In genomic region chr17:78494189-78494960, GRCh38 we compare ENCODE assay signal across 23 cellular contexts.
"Had no signal": no experiment of that assay in that cellular context is flagged by ENCODE, and none has a peak within 500 bp of the region (broad histone marks: within the 10 kb centered on the region; RNA-seq: fewer than 3 reads in every experiment).

No MANE protein-coding gene starts in this region.

- H3K27ac ChIP-seq: Peyer's patch, VCaP had no signal

- ATAC-seq: activated naive CD4-positive, alpha-beta T cell treated with anti-CD3 and anti-CD28 coated beads, Interleukin-2, amount 50 U/mL, for 72 hours; activated naive CD8-positive, alpha-beta T cell treated with anti-CD3 and anti-CD28 coated beads, Interleukin-2, amount 50 U/mL, for 24 hours; activated T-cell treated with anti-CD3 and anti-CD28 coated beads, Interleukin-2, amount 50 U/mL, for 4 hours; T-helper 17 cell had no signal

- H3K4me3 ChIP-seq: MG63, Peyer's patch had no signal

- DNase-seq: activated CD4-positive, alpha-beta memory T cell treated with anti-CD3 and anti-CD28 coated beads for 36 hours; activated CD4-positive, alpha-beta T cell treated with anti-CD3 and anti-CD28 coated beads, Interleukin-2, amount 10 ng/mL, durations not matched to agents 7 days and 5 days; activated CD4-positive, CD25-positive, alpha-beta regulatory T cell; activated CD8-positive, alpha-beta memory T cell treated with anti-CD3 and anti-CD28 coated beads for 24 hours; activated effector memory CD4-positive, alpha-beta T cell treated with anti-CD3 and anti-CD28 coated beads, Interleukin-2, amount 50 U/mL, for 16 hours; activated naive CD4-positive, alpha-beta T cell treated with Interleukin-2 at 50 U/mL for 16 hours; activated naive CD8-positive, alpha-beta T cell treated with anti-CD3 and anti-CD28 coated beads, Interleukin-2, amount 50 U/mL, for 24 hours; activated T-cell treated with anti-CD3 and anti-CD28 coated beads, Interleukin-2, amount 50 U/mL, for 4 hours; amniotic stem cell; MG63; MV-4-11; NCI-H1092 treated with DMSO at 0.1 percent for 48 hours; NCI-H1417 treated with DMSO at 0.1 percent for 48 hours; NCI-H1694; NCI-H2029; NCI-H510A treated with DMSO at 0.1 percent for 48 hours; SHP77 treated with DMSO at 0.1 percent for 48 hours; T-helper 17 cell; T1000 had no signal

- H3K4me1 ChIP-seq: Peyer's patch had no signal

- H3K9me3 Mint-ChIP-seq: activated CD4-positive, alpha-beta memory T cell treated with anti-CD3 and anti-CD28 coated beads for 36 hours; activated CD4-positive, alpha-beta T cell treated with anti-CD3 and anti-CD28 coated beads, Interleukin-2, amount 10 ng/mL, durations not matched to agents 7 days and 5 days; activated naive CD4-positive, alpha-beta T cell treated with anti-CD3 and anti-CD28 coated beads, Interleukin-2, amount 50 U/mL, for 72 hours; activated naive CD8-positive, alpha-beta T cell treated with anti-CD3 and anti-CD28 coated beads, Interleukin-2, amount 50 U/mL, for 24 hours; activated T-cell treated with anti-CD3 and anti-CD28 coated beads, Interleukin-2, amount 50 U/mL, for 4 hours; brain had no signal

- H3K9me3 ChIP-seq: MG63, Peyer's patch had no signal

- H3K36me3 ChIP-seq: MG63, Peyer's patch had no signal

- H3K4me1 Mint-ChIP-seq: activated CD4-positive, alpha-beta T cell treated with anti-CD3 and anti-CD28 coated beads, Interleukin-2, amount 10 ng/mL, durations not matched to agents 7 days and 5 days; activated naive CD8-positive, alpha-beta T cell treated with anti-CD3 and anti-CD28 coated beads, Interleukin-2, amount 50 U/mL, for 24 hours; T-helper 17 cell had no signal

- H3K4me3 Mint-ChIP-seq: activated CD4-positive, alpha-beta memory T cell treated with anti-CD3 and anti-CD28 coated beads for 36 hours; activated CD4-positive, alpha-beta T cell treated with anti-CD3 and anti-CD28 coated beads, Interleukin-2, amount 10 ng/mL, durations not matched to agents 7 days and 5 days; activated naive CD8-positive, alpha-beta T cell treated with anti-CD3 and anti-CD28 coated beads, Interleukin-2, amount 50 U/mL, for 24 hours; activated T-cell treated with anti-CD3 and anti-CD28 coated beads, Interleukin-2, amount 50 U/mL, for 4 hours; brain; T-helper 17 cell had no signal

- H3K36me3 Mint-ChIP-seq: activated CD4-positive, alpha-beta memory T cell treated with anti-CD3 and anti-CD28 coated beads for 36 hours; activated naive CD4-positive, alpha-beta T cell treated with anti-CD3 and anti-CD28 coated beads, Interleukin-2, amount 50 U/mL, for 72 hours; brain had no signal

- H3K27me3 ChIP-seq: MG63, Peyer's patch had no signal

- H3K27ac Mint-ChIP-seq: activated CD4-positive, alpha-beta memory T cell treated with anti-CD3 and anti-CD28 coated beads for 36 hours; activated CD4-positive, alpha-beta T cell treated with anti-CD3 and anti-CD28 coated beads, Interleukin-2, amount 10 ng/mL, durations not matched to agents 7 days and 5 days; activated naive CD8-positive, alpha-beta T cell treated with anti-CD3 and anti-CD28 coated beads, Interleukin-2, amount 50 U/mL, for 24 hours; brain; T-helper 17 cell had no signal

- H3K27me3 Mint-ChIP-seq: activated CD4-positive, alpha-beta memory T cell treated with anti-CD3 and anti-CD28 coated beads for 36 hours; activated CD4-positive, alpha-beta T cell treated with anti-CD3 and anti-CD28 coated beads, Interleukin-2, amount 10 ng/mL, durations not matched to agents 7 days and 5 days; activated naive CD8-positive, alpha-beta T cell treated with anti-CD3 and anti-CD28 coated beads, Interleukin-2, amount 50 U/mL, for 24 hours; T-helper 17 cell had no signal
